Comparison of ENCODE assay signal across 8 cellular contexts in the genomic region with DNA sequence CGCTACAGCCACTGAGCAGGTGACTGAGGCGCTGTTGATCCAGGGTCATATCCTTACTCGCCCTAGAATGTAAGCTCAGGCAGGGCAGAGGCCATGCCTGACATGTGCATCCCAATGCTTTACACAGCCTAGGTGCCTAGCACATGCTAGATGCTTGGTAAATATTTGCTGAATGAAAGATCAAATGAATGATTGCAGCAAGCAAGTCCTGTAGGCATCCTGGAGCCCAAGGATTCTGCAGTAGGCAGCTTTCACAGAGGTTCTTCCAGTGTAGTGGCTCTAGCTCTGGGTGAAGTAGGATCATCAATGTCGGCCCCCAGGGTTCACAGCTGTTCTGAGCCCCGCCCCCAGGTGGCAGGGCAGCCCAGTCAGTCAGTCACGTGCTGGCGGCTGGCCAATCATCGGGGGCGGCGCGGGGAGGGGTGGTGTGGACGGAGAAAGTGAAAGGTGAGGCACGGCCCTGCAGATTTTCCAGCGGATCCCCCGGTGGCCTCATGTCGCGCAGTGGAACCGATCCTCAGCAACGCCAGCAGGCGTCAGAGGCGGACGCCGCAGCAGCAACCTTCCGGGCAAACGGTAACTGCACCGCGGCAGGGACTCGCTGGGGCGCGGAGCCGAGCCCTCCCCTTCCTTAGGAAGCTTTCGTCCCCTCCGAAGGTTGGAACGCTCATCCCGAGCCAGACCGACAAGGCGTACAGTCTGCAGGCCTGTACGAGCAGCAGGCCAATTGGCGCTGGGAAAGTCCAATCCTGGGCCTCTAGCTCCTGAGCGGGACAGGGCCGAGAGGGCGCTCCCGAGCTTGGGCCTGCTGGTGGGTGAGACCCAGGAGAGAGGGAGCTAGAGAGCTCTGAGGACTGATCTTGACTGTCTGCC. TPM values are rescaled to one million over a fixed set of nuclear protein-coding genes. Genes with fewer than 3 reads are reported as not detected.
DNase-seq lines count a peak whose midpoint lies in the region; ATAC-seq, FAIRE-seq and TF ChIP-seq lines count a peak whose summit lies in the region.

A gene (plus strand): TSS at position 465 of the 873 bp plus-strand sequence. CDS start 30 bp downstream, at position 495.

- POLR2A ChIA-PET in endothelial cell of umbilical vein (lab: Charles Lee), result interaction anchor here (1.5 to 1.9 kb wide), 2 partner anchors 9 to 19 kb away, joined by 7 read pairs; a partner anchor contains a TSS

- H3K9ac ChIP-seq in HUES64 (ENCODE audit: low read depth, low read length) (peak within 1 kb of the TSS; percentile 79), OCI-LY1 (ENCODE audit: low read length) (peak within 1 kb of the TSS; percentile 87), endothelial cell of umbilical vein (replicated peaks; ENCODE audit: extremely low read depth, insufficient read depth, low read length) (peak within 1 kb of the TSS; percentile 68)

- H4K20me1 ChIP-seq in OCI-LY1 (ENCODE audit: insufficient read depth, low read length) (no peaks in the 10 kb centered on the region), endothelial cell of umbilical vein (replicated peaks; ENCODE audit: control insufficient read depth, extremely low read depth, insufficient read depth, low read length) (no peaks in the 10 kb centered on the region)

- BruUV-seq in endothelial cell of umbilical vein (replicated peaks; lab: Mats Ljungman, UMichigan), result no TSS peak

- H3K4me1 ChIP-seq in HUES64 (ENCODE audit: insufficient read depth, low read length) (peaks cover 19% of the 10 kb centered on the region), OCI-LY1 (ENCODE audit: insufficient read depth, low read length, severe bottlenecking) (peaks cover 19% of the 10 kb centered on the region), endothelial cell of umbilical vein (ENCODE audit: control insufficient read depth, extremely low read depth, insufficient read depth, low read length) (peaks cover 17% of the 10 kb centered on the region), mononuclear cell (ENCODE audit: insufficient read depth, low read length) (peaks cover 29% of the 10 kb centered on the region)

- WGBS in HUES64, result 7% methylated on average over 43 of the region's 43 CpGs

- no peaks in the 10 kb centered on the region for H3F3A ChIP-seq in OCI-LY1 (ENCODE audit: insufficient read depth, low read length)

- H3K9me2 ChIP-seq in OCI-LY1 (ENCODE audit: low read depth, low read length), result no peaks in the 10 kb centered on the region

- intact Hi-C loops in endothelial cell of umbilical vein (cut with micrococcal nuclease), result loop anchor here (1.0 kb wide), 1 partner anchor 9 kb away; a partner anchor contains a TSS

- dilution Hi-C loops in endothelial cell of umbilical vein (cut with MboI; ENCODE audit: extremely low pct_ligation_motif_present, low sequenced_read_pairs), result no loop called here

- H3K27ac ChIP-seq in HUES64 (ENCODE audit: low read depth, low read length) (peak within 1 kb of the TSS; percentile 84), OCI-LY1 (ENCODE audit: low read depth, low read length, poor library complexity, severe bottlenecking) (peak within 1 kb of the TSS; percentile 32), endothelial cell of umbilical vein (ENCODE audit: insufficient read depth, low read depth, low read length) (peak within 1 kb of the TSS; percentile 41)

- peak; percentile 51 for TF ChIP-seq POLR2A in endothelial cell of umbilical vein (IDR thresholded peaks at IDR 0.05; ENCODE audit: low read depth, low read length)

- H3K36me3 ChIP-seq in HUES64 (ENCODE audit: insufficient read depth, low read length) (peaks cover 24% of the 10 kb centered on the region), OCI-LY1 (ENCODE audit: insufficient read depth, low read length) (peaks cover 33% of the 10 kb centered on the region), endothelial cell of umbilical vein (ENCODE audit: control insufficient read depth in 2 of 2, extremely low read depth in 1 of 2, insufficient read depth in 2 of 2, low read length in 2 of 2) (peaks cover 0 to 14% of the 10 kb centered on the region in 2 experiments)

- CTCF ChIA-PET in endothelial cell of umbilical vein (lab: Charles Lee), result interaction anchor here (0.7 to 2.2 kb wide), 11 partner anchors 9 to 56 kb away, joined by 3 to 21 read pairs (median 6); a partner anchor contains a TSS

- TF ChIP-seq CTCF in OCI-LY1 (IDR thresholded peaks at IDR 0.05; ENCODE audit: low read length) (peak; percentile 85), endothelial cell of umbilical vein (IDR thresholded peaks at IDR 0.05; ENCODE audit: extremely low read depth in 1 of 2, insufficient read depth in 1 of 2, low read depth in 1 of 2, low read length in 2 of 2) (peak in 1 of 2 donors; percentile 54)

- ATAC-seq in GM21447 (IDR thresholded peaks at IDR 0.05; ENCODE audit: unreplicated experiment), result peak; percentile 81

- FAIRE-seq in endothelial cell of umbilical vein (lab: Jason Lieb, UNC), result peak; percentile 93

- H3K27me3 ChIP-seq in HUES64 (ENCODE audit: insufficient read depth, low read length), result no peaks in the 10 kb centered on the region
- H3K27me3 ChIP-seq in OCI-LY1 (ENCODE audit: insufficient read depth, low read length), result no peaks in the 10 kb centered on the region
- H3K27me3 ChIP-seq in endothelial cell of umbilical vein (ENCODE audit: control insufficient read depth in 2 of 2, insufficient read depth in 2 of 2, low read length in 2 of 2), result no peaks in the 10 kb centered on the region
- no peaks in the 10 kb centered on the region for H3K27me3 ChIP-seq in mononuclear cell (ENCODE audit: insufficient read depth, low read length)

- no peak within 1 kb of the TSS for H2AFZ ChIP-seq in OCI-LY1 (ENCODE audit: low read length)
- peak within 1 kb of the TSS; percentile 98 for H2AFZ ChIP-seq in endothelial cell of umbilical vein (ENCODE audit: low read depth, low read length)

- H3K9me1 ChIP-seq in endothelial cell of umbilical vein (replicated peaks; ENCODE audit: control insufficient read depth, extremely low read depth, insufficient read depth, low read length), result no peaks in the 10 kb centered on the region

- H3K9me3 ChIP-seq in HUES64 (ENCODE audit: insufficient read depth, low read depth, low read length) (no peaks in the 10 kb centered on the region), OCI-LY1 (ENCODE audit: low read length) (no peaks in the 10 kb centered on the region), endothelial cell of umbilical vein (replicated peaks; ENCODE audit: control insufficient read depth, insufficient read depth, low read length) (no peaks in the 10 kb centered on the region), mononuclear cell (ENCODE audit: low read depth, low read length) (no peaks in the 10 kb centered on the region)

- H3K4me2 ChIP-seq in OCI-LY1 (ENCODE audit: low read length) (peak within 1 kb of the TSS; percentile 87), endothelial cell of umbilical vein (ENCODE audit: insufficient read depth, low read length) (peak within 1 kb of the TSS; percentile 82)

- H3K79me2 ChIP-seq in OCI-LY1 (ENCODE audit: insufficient read depth, low read length) (no peaks in the 10 kb centered on the region), endothelial cell of umbilical vein (ENCODE audit: control insufficient read depth, insufficient read depth, low read length) (peaks cover 6% of the 10 kb centered on the region)

- H3K4me3 ChIP-seq in HUES64 (ENCODE audit: low read length) (peak within 1 kb of the TSS; percentile 91), OCI-LY1 (ENCODE audit: low read depth, low read length, poor library complexity, severe bottlenecking) (peak within 1 kb of the TSS; percentile 77), endothelial cell of umbilical vein (replicated peaks in 1 of 3; ENCODE audit: insufficient read depth in 1 of 3, low read depth in 1 of 3, low read length in 3 of 3) (peak within 1 kb of the TSS; percentile 53 to 78 (median 75)), mononuclear cell (ENCODE audit: low read length) (peak within 1 kb of the TSS; percentile 71)

- DNase-seq in DMS 273 (lab: John Stamatoyannopoulos, UW; ENCODE audit: unreplicated experiment) (peak; percentile 94), activated T-cell treated with anti-CD3 and anti-CD28 coated beads for 1 hour (ENCODE audit: low read depth) (peak; percentile 99), endothelial cell of umbilical vein (ENCODE audit: low read depth, low spot score) (peak; percentile 88)
- DNase-seq in stimulated activated CD8-positive, alpha-beta memory T cell treated with anti-CD3 and anti-CD28 coated beads, Interleukin-2, amount 100 ng/mL, for 48 hours (ENCODE audit: low read depth in 2 of 2), result peak; percentile 97

TF ChIP-seq in endothelial cell of umbilical vein, 7 proteins besides CTCF, POLR2A, EP300 and RAD21:
- TF ChIP-seq, protein P1, sequence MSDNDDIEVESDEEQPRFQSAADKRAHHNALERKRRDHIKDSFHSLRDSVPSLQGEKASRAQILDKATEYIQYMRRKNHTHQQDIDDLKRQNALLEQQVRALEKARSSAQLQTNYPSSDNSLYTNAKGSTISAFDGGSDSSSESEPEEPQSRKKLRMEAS (IDR thresholded peaks at IDR 0.05; ENCODE audit: insufficient read depth, insufficient read length), result peak; percentile 93
- TF ChIP-seq POLR2AphosphoS5 (IDR thresholded peaks at IDR 0.05; ENCODE audit: insufficient read depth, low read depth, low read length) (peak; percentile 71), JUN (IDR thresholded peaks at IDR 0.05; ENCODE audit: borderline replicate concordance, insufficient read depth, insufficient read length, low read depth) (no peak)

RNA-seq across cellular contexts. Expression of the gene that starts here (rescaled TPM):
- 18.8 TPM for polyA plus RNA-seq in HUES64 (2013, experiment 1 of 2)
- polyA plus RNA-seq in HUES64 (2013, experiment 2 of 2), result 20.4 TPM
- total RNA-seq in endothelial cell of umbilical vein, result 30.0 and 36.6 TPM in 2 replicates
- 58.5 and 61.3 TPM in 2 replicates for polyA plus RNA-seq in endothelial cell of umbilical vein
- 22.5 and 25.6 TPM in 2 replicates for polyA plus RNA-seq in endothelial cell of umbilical vein (2011; cell fraction: cytosol; rRNA removed)
- polyA plus RNA-seq in endothelial cell of umbilical vein (2011; cell fraction: nucleus; rRNA removed), result 240 and 284 TPM in 2 replicates
- 23.6 and 34.5 TPM in 2 replicates for polyA plus RNA-seq in endothelial cell of umbilical vein (2012)
- 29.7 and 32.3 TPM in 2 replicates for polyA minus RNA-seq in endothelial cell of umbilical vein
- polyA minus RNA-seq in endothelial cell of umbilical vein (2011; cell fraction: cytosol; rRNA and poly(A)+ RNA removed), result 8.6 TPM
- 41.9 and 46.0 TPM in 2 replicates for polyA minus RNA-seq in endothelial cell of umbilical vein (2011; cell fraction: nucleus; rRNA and poly(A)+ RNA removed)
- total RNA-seq in mononuclear cell, result 46.4 TPM

Comparison
In these comparisons a context has a peak if more than half of its experiments do, and no peak if none do; other contexts are left out.
1. Peak in every context shown above with its lines: DNase-seq, ATAC-seq, H3K4me3 ChIP-seq and H3K27ac ChIP-seq.
2. H3K27ac ChIP-seq: peak in every context shown above with its lines; median percentile 84 in HUES64; 41 in endothelial cell of umbilical vein; 32 in OCI-LY1.